ENCODE assay signal across 21 cellular contexts in the genomic region with DNA sequence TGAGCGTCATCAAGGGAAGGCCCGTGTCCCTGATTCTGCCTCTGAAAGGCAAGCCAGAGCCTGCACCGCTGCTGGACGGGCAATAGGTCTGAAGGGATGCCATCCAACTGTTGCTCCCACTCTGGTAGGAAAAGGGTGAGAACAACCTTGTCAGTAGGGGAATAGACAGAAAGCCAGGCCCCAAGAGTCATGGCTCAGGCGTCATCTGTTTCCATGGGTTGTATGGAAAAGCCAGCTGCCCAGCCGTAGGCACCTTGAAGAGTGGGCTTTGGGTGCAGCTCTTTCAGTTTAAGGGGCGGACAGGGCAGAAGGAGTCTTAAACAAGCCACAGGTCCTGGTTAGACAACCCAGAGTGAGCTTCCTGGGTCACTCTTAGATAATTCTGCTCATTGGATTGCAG.
DNase-seq lines count a peak whose midpoint lies in the region; ATAC-seq, FAIRE-seq and TF ChIP-seq lines count a peak whose summit lies in the region.
"Had no signal": no experiment of that assay in that cellular context is flagged by ENCODE, and none has a peak within 500 bp of the region (broad histone marks: within the 10 kb centered on the region; RNA-seq: fewer than 3 reads in every experiment).

No MANE protein-coding gene starts in this region.

- H3K36me3 ChIP-seq in heart left ventricle, result no peaks in the 10 kb centered on the region
- H3K36me3 ChIP-seq in GM23338 (ENCODE audit: insufficient read depth), result no peaks in the 10 kb centered on the region
- H3K36me3 ChIP-seq in K562 (ENCODE audit: control insufficient read depth, insufficient read depth, low read length), result no peaks in the 10 kb centered on the region
- no peaks in the 10 kb centered on the region for H3K36me3 ChIP-seq in neural progenitor cell
- H3K36me3 ChIP-seq: BLaER1 had no signal

- TF ChIP-seq POLR2A in heart left ventricle (IDR thresholded peaks at IDR 0.05) (no peak), K562 (conservative IDR thresholded peaks at IDR 0.05) (no peak)

- H3K36me3 Mint-ChIP-seq in GM23338 (ENCODE audit: low read depth) (no peaks in the 10 kb centered on the region), neural progenitor cell (no peaks in the 10 kb centered on the region)
- H3K36me3 Mint-ChIP-seq: CD4-positive, CD25-positive, alpha-beta regulatory T cell; CD8-positive, alpha-beta T cell had no signal

- H4K20me1 ChIP-seq in GM23338 (replicated peaks; ENCODE audit: insufficient read depth) (no peaks in the 10 kb centered on the region), K562 (replicated peaks; ENCODE audit: control insufficient read depth, insufficient read depth, low read length) (no peaks in the 10 kb centered on the region), neural progenitor cell (ENCODE audit: low read depth) (no peaks in the 10 kb centered on the region)
- H4K20me1 ChIP-seq: BLaER1 had no signal

- H3K4me1 ChIP-seq in heart left ventricle, result no peaks in the 10 kb centered on the region
- peaks cover 4% of the 10 kb centered on the region; the same call in 1 of the 2 replicates for H3K4me1 ChIP-seq in GM23338 (ENCODE audit: insufficient read depth)
- H3K4me1 ChIP-seq in K562 (replicated peaks in 1 of 2; ENCODE audit: control insufficient read depth in 2 of 2, insufficient read depth in 2 of 2, low read length in 2 of 2), result no peaks in the 10 kb centered on the region
- H3K4me1 ChIP-seq in neural progenitor cell, result no peaks in the 10 kb centered on the region
- H3K4me1 ChIP-seq: BLaER1, Caco-2 had no signal

- DNase-seq in Right ventricle myocardium inferior (ENCODE audit: missing footprints) (no peak), heart left ventricle (no peak), GM23338 (ENCODE audit: low spot score) (no peak), K562 (ENCODE audit: extremely low read depth in 1 of 4, low spot score in 3 of 4) (no peak), neural progenitor cell (ENCODE audit: low spot score) (no peak)
- no peak for DNase-seq in activated CD8-positive, alpha-beta memory T cell treated with anti-CD3 and anti-CD28 coated beads for 24 hours
- DNase-seq: Caco-2; CD4-positive, CD25-positive, alpha-beta regulatory T cell; CD8-positive, alpha-beta T cell; DMS53; DMS79 treated with DMSO at 0.1 percent for 48 hours; GF-D8; GOT3; H7; HCEC 1CT had no signal

- no peak overlapping the region for H3K4me2 ChIP-seq in GM23338
- no peak overlapping the region for H3K4me2 ChIP-seq in K562 (ENCODE audit: insufficient read depth, low read length)
- H3K4me2 ChIP-seq in neural progenitor cell, result no peak overlapping the region
- H3K4me2 ChIP-seq: BLaER1 had no signal

- intact Hi-C loops in Right ventricle myocardium inferior (cut with DNase I), result no loop called here
- intact Hi-C loops in heart left ventricle (cut with DNase I), result no loop called here
- intact Hi-C loops in K562 (cut with micrococcal nuclease), result no loop called here

- no peak overlapping the region for H3K27ac ChIP-seq in heart left ventricle
- no peak overlapping the region for H3K27ac ChIP-seq in GM23338 (ENCODE audit: low read depth)
- H3K27ac ChIP-seq in K562 (ENCODE audit: extremely low read depth, low read depth, low read length), result no peak overlapping the region
- no peak overlapping the region for H3K27ac ChIP-seq in neural progenitor cell
- H3K27ac ChIP-seq: BLaER1, C4-2B had no signal

- no peaks in the 10 kb centered on the region for H3K9me3 Mint-ChIP-seq in GM23338
- H3K9me3 Mint-ChIP-seq in neural progenitor cell, result no peaks in the 10 kb centered on the region
- H3K9me3 Mint-ChIP-seq: CD4-positive, CD25-positive, alpha-beta regulatory T cell; CD8-positive, alpha-beta T cell had no signal

- ATAC-seq in Right ventricle myocardium inferior (peak; percentile 16), heart left ventricle (no peak), GM23338 (no peak), K562 (no peak), HG02981 (IDR thresholded peaks at IDR 0.05; ENCODE audit: unreplicated experiment) (no peak)
- ATAC-seq: CD8-positive, alpha-beta T cell had no signal

- BruUV-seq in K562 (replicated peaks; lab: Mats Ljungman, UMichigan), result no TSS peak

- no peak for FAIRE-seq in K562 (lab: Jason Lieb, UNC)
- FAIRE-seq: GM12891, GM18507 had no signal

- H3K4me1 Mint-ChIP-seq in GM23338 (peaks cover 9% of the 10 kb centered on the region; the same call in 2 of the 3 replicates), neural progenitor cell (no peaks in the 10 kb centered on the region)
- H3K4me1 Mint-ChIP-seq: B cell; CD4-positive, CD25-positive, alpha-beta regulatory T cell had no signal

- no peaks in the 10 kb centered on the region for H3K79me2 ChIP-seq in GM23338 (replicated peaks; ENCODE audit: insufficient read depth)
- H3K79me2 ChIP-seq in K562 (ENCODE audit: control insufficient read depth, insufficient read depth, low read length), result no peaks in the 10 kb centered on the region
- H3K79me2 ChIP-seq in neural progenitor cell (ENCODE audit: low read depth), result no peaks in the 10 kb centered on the region

- H2AFZ ChIP-seq in GM23338 (peak overlapping the region; percentile 61; the same call in 1 of the 2 replicates), K562 (ENCODE audit: low read depth, low read length) (no peak overlapping the region), neural progenitor cell (replicated peaks) (peak overlapping the region; percentile 64)

- H3K27me3 Mint-ChIP-seq in GM23338 (ENCODE audit: insufficient read depth, low read depth, poor library complexity), result no peaks in the 10 kb centered on the region
- H3K27me3 Mint-ChIP-seq in neural progenitor cell (ENCODE audit: insufficient read depth, low read depth), result no peaks in the 10 kb centered on the region

- TF ChIP-seq RAD21 in K562 (CRISPR knock-in tag; conservative IDR thresholded peaks at IDR 0.05 in 1 of 2, IDR thresholded peaks at IDR 0.05 in 1 of 2), result no peak

- no peaks in the 10 kb centered on the region for H3K9me1 ChIP-seq in K562 (ENCODE audit: control insufficient read depth, insufficient read depth, low read length)

- H3K4me3 ChIP-seq in heart left ventricle, result no peak overlapping the region
- H3K4me3 ChIP-seq in GM23338, result no peak overlapping the region
- H3K4me3 ChIP-seq in K562, result no peak overlapping the region
- H3K4me3 ChIP-seq in neural progenitor cell, result no peak overlapping the region
- H3K4me3 ChIP-seq: BLaER1 had no signal

- 86 to 93% (median 90%) methylated on average over 7 of the region's 7 CpGs for WGBS in heart left ventricle, 4 donors
- 2% methylated on average over 6 of the region's 7 CpGs for WGBS in K562 (ENCODE audit: insufficient coverage, low coverage, missing lambda C conversion rate)

- no peak for TF ChIP-seq EP300 in K562 (IDR thresholded peaks at IDR 0.05; ENCODE audit: low read length)

- H3K27ac Mint-ChIP-seq in GM23338 (no peak overlapping the region), neural progenitor cell (no peak overlapping the region)
- H3K27ac Mint-ChIP-seq: B cell; CD4-positive, CD25-positive, alpha-beta regulatory T cell; CD8-positive, alpha-beta T cell had no signal

- POLR2A ChIA-PET in K562 (lab: Yijun Ruan, JAX), result no interaction called here

- CTCF ChIA-PET in K562 (lab: Yijun Ruan, JAX; ENCODE audit: low intra/inter-chr PET ratio), result no interaction called here

- no peaks in the 10 kb centered on the region for H3K9me2 ChIP-seq in GM23338 (ENCODE audit: insufficient read depth)

- in situ Hi-C loops in K562 (cut with MboI), result no loop called here

- H3K27me3 ChIP-seq in heart left ventricle (no peaks in the 10 kb centered on the region), GM23338 (ENCODE audit: insufficient read depth) (no peaks in the 10 kb centered on the region), K562 (ENCODE audit: control insufficient read depth in 2 of 2, insufficient read depth in 2 of 2, low read length in 2 of 2) (peaks cover 0 to 4% of the 10 kb centered on the region in 2 experiments; a peak in 1 of 5 replicates), neural progenitor cell (no peaks in the 10 kb centered on the region)
- H3K27me3 ChIP-seq: BLaER1 had no signal

- H3K9ac ChIP-seq in K562 (ENCODE audit: insufficient read depth in 1 of 2, low read depth in 2 of 2, low read length in 2 of 2) (no peak overlapping the region), neural progenitor cell (no peak overlapping the region)
- H3K9ac ChIP-seq: BLaER1 had no signal

- no peak for TF ChIP-seq CTCF in heart left ventricle (IDR thresholded peaks at IDR 0.05)
- TF ChIP-seq CTCF in GM23338 (conservative IDR thresholded peaks at IDR 0.05; ENCODE audit: low read depth in 2 of 2), result no peak
- no peak for TF ChIP-seq CTCF in K562 (IDR thresholded peaks at IDR 0.05 in 2 of 3, conservative IDR thresholded peaks at IDR 0.05 in 1 of 3; ENCODE audit: insufficient read depth in 2 of 3, low read depth in 1 of 3, low read length in 3 of 3)
- no peak for TF ChIP-seq CTCF in neural progenitor cell (IDR thresholded peaks at IDR 0.05)

- H3K9me3 ChIP-seq in heart left ventricle, result no peaks in the 10 kb centered on the region
- no peaks in the 10 kb centered on the region for H3K9me3 ChIP-seq in K562 (replicated peaks; ENCODE audit: control insufficient read depth, insufficient read depth, low read depth, low read length)
- no peaks in the 10 kb centered on the region for H3K9me3 ChIP-seq in neural progenitor cell (ENCODE audit: low read depth)
- H3K9me3 ChIP-seq: BLaER1, Caco-2 had no signal

- H3F3A ChIP-seq in GM23338 (replicated peaks; ENCODE audit: low read depth) (no peaks in the 10 kb centered on the region), neural progenitor cell (ENCODE audit: low read depth) (no peaks in the 10 kb centered on the region)

- H3K4me3 Mint-ChIP-seq in GM23338 (no peak overlapping the region), neural progenitor cell (no peak overlapping the region)
- H3K4me3 Mint-ChIP-seq: B cell; CD4-positive, CD25-positive, alpha-beta regulatory T cell; CD8-positive, alpha-beta T cell had no signal

TF ChIP-seq in GM23338, 12 proteins besides CTCF, POLR2A, EP300 and RAD21 (continues in another document):
- TF ChIP-seq POLR2AphosphoS5 (IDR thresholded peaks at IDR 0.05; ENCODE audit: low read depth) (no peak), ZNF331 (CRISPR knock-in tag; IDR thresholded peaks at IDR 0.05; ENCODE audit: low read depth) (no peak), EZH2 (IDR thresholded peaks at IDR 0.05; ENCODE audit: low read depth, unreplicated experiment) (no peak), JUNB (IDR thresholded peaks at IDR 0.05; ENCODE audit: unreplicated experiment) (no peak), EZH2phosphoT487 (IDR thresholded peaks at IDR 0.05; ENCODE audit: unreplicated experiment) (no peak)

TF ChIP-seq in K562, 482 proteins besides CTCF, POLR2A, EP300 and RAD21:
- no peak for TF ChIP-seq ATF1 (CRISPR knock-in tag; IDR thresholded peaks at IDR 0.05)
- no peak for TF ChIP-seq ATF1 (tag; IDR thresholded peaks at IDR 0.05)
- TF ChIP-seq YBX1 (IDR thresholded peaks at IDR 0.05), result no peak
- 0 out of 2 replicates have a peak, but pooled peaks have one; percentile 30 for TF ChIP-seq RFX5 (IDR thresholded peaks at IDR 0.05; ENCODE audit: low read depth, low read length)
